ENCODE assay signal across 8 cellular contexts in the genomic region with DNA sequence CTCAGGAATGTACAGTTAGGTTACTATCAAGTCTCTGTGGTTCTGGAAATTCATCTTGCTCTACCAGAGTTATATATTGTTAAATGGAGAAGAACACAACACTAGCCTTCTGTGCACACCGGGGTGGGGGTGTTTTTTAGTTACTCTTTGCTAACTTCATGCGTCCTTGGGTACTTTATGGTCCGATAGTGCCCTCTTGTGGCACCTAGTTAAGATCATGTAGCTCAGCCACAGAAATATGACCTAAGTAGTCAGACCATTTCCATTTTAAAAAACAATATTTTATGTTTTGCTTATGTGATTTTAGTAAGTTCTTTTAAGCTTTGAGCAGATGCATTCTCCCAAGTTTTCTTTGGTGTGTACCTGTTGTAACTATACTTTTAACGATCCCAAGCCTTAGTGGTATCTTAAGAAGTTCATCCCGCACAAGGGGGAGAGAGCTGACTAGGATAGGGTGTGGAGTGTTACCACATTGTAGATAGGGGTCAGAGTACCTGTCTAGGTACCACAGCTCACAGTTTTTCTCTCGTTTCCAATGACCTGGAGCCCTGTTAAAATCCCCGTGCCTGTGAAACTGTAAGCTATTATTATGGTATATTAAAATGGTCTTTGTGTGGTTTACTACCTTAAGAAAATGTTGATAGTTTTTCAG. TPM values are rescaled to one million over a fixed set of nuclear protein-coding genes. Genes with fewer than 3 reads are reported as not detected.
A peak's percentile ranks its signal among the peaks of the same experiment; 100 is the strongest.
DNase-seq lines count a peak whose midpoint lies in the region; ATAC-seq and TF ChIP-seq lines count a peak whose summit lies in the region.

No MANE protein-coding gene starts in this region.

- intact Hi-C loops in lower lobe of right lung (cut with DNase I) = no loop called here

- H3K4me1 ChIP-seq in lower lobe of right lung = peaks cover 38% of the 10 kb centered on the region

- peaks cover 91% of the 10 kb centered on the region for H3K36me3 ChIP-seq in lower lobe of right lung

- H3K9me3 ChIP-seq in lower lobe of right lung = no peaks in the 10 kb centered on the region

- H3K4me3 ChIP-seq in HFF-Myc (replicated peaks; ENCODE audit: low read depth, low read length) (no peak overlapping the region), lower lobe of right lung (no peak overlapping the region)

- ATAC-seq in lower lobe of right lung = peak; percentile 89 to 92
- ATAC-seq in GM18909 (IDR thresholded peaks at IDR 0.05; ENCODE audit: poor library complexity, unreplicated experiment) = no peak

- DNase-seq in HFF-Myc (ENCODE audit: extremely low read depth, low read depth) (peak; percentile 78), NCI-H510A treated with DMSO at 0.1 percent for 48 hours (lab: John Stamatoyannopoulos, UW) (peak; percentile 99), dermis microvascular lymphatic vessel endothelial cell (ENCODE audit: low read depth in 2 of 2) (peak; percentile 83 to 87), lower lobe of right lung (no peak)
- DNase-seq in activated CD4-positive, alpha-beta T cell treated with anti-CD3 and anti-CD28 coated beads for 1 hour = peak; percentile 30
- peak; percentile 19 to 56 for DNase-seq in stimulated activated CD8-positive, alpha-beta memory T cell treated with anti-CD3 and anti-CD28 coated beads, Interleukin-7, amount 100 ng/mL, for 4 hours (ENCODE audit: low read depth in 2 of 2)

- no peak overlapping the region; the same call in 1 of the 2 replicates for H3K27ac ChIP-seq in C4-2B
- H3K27ac ChIP-seq in lower lobe of right lung = no peak overlapping the region

- TF ChIP-seq CTCF in C4-2B (conservative IDR thresholded peaks at IDR 0.05) (peak; percentile 88), HFF-Myc (IDR thresholded peaks at IDR 0.05; ENCODE audit: low read depth, low read length, missing control alignments) (peak; percentile 70), lower lobe of right lung (IDR thresholded peaks at IDR 0.05) (peak; percentile 71)

- H3K27me3 ChIP-seq in lower lobe of right lung (ENCODE audit: low read depth) = no peaks in the 10 kb centered on the region

RNA-seq across cellular contexts. Expression of gene SH3D21, which starts 20.6 kb away (rescaled TPM):
- 0.51 and 0.63 TPM in 2 replicates for total RNA-seq in dermis microvascular lymphatic vessel endothelial cell
- 8.5 TPM for total RNA-seq in lower lobe of right lung

RNA-seq across cellular contexts. Expression of gene EVA1B, which starts 37.9 kb away (rescaled TPM):
- 71.5 and 102 TPM in 2 replicates for total RNA-seq in dermis microvascular lymphatic vessel endothelial cell
- 25.7 TPM for total RNA-seq in lower lobe of right lung
